Comparison of ENCODE assay signal across 22 cellular contexts in genomic region chr21:20729376-20729775, GRCh38.
DNase-seq lines count a peak whose midpoint lies in the region; ATAC-seq and TF ChIP-seq lines count a peak whose summit lies in the region.
"Had no signal": no experiment of that assay in that cellular context is flagged by ENCODE, and none has a peak within 500 bp of the region (broad histone marks: within the 10 kb centered on the region; RNA-seq: fewer than 3 reads in every experiment).

No MANE protein-coding gene starts in this region.

- no peak overlapping the region for H4K8ac ChIP-seq in neuronal stem cell (ENCODE audit: low read depth, low read length)

- H2BK12ac ChIP-seq in neuronal stem cell (ENCODE audit: low read length): no peak overlapping the region

- no peak overlapping the region for H2BK15ac ChIP-seq in neuronal stem cell (ENCODE audit: low read length)

- H3K27me3 ChIP-seq in SJCRH30 (no peaks in the 10 kb centered on the region), neuronal stem cell (ENCODE audit: control insufficient read depth in 3 of 3, insufficient read depth in 3 of 3, low read depth in 1 of 3, low read length in 3 of 3) (no peaks in the 10 kb centered on the region)
- H3K27me3 ChIP-seq: BLaER1, SJSA1 had no signal

- no peaks in the 10 kb centered on the region for H3K36me3 ChIP-seq in SJCRH30
- H3K36me3 ChIP-seq in neuronal stem cell (replicated peaks in 1 of 2; ENCODE audit: control insufficient read depth in 2 of 2, insufficient read depth in 2 of 2, low read length in 2 of 2): no peaks in the 10 kb centered on the region
- H3K36me3 ChIP-seq: BLaER1, SJSA1 had no signal

- H2AFZ ChIP-seq in neuronal stem cell (ENCODE audit: low read length): peak overlapping the region; percentile 23

- H3K4me3 ChIP-seq in SJCRH30: no peak overlapping the region
- no peak overlapping the region for H3K4me3 ChIP-seq in choroid plexus epithelial cell (ENCODE audit: low read depth, low read length)
- no peak overlapping the region for H3K4me3 ChIP-seq in neuronal stem cell (ENCODE audit: low read length in 2 of 2)
- H3K4me3 ChIP-seq: BLaER1, K562, SJSA1 had no signal

- H3K27ac ChIP-seq in SJCRH30: peak overlapping the region; percentile 53
- no peak overlapping the region for H3K27ac ChIP-seq in neuronal stem cell (replicated peaks; ENCODE audit: low read length)
- H3K27ac ChIP-seq: BLaER1, SJSA1 had no signal

- no peak overlapping the region for H3K14ac ChIP-seq in neuronal stem cell (ENCODE audit: low read length)

- H3K4ac ChIP-seq in neuronal stem cell (ENCODE audit: low read length): no peak overlapping the region

- no peak overlapping the region for H3K4me2 ChIP-seq in neuronal stem cell (ENCODE audit: insufficient read depth, low read length, poor library complexity, severe bottlenecking)

- H3K4me1 ChIP-seq in SJCRH30: peaks cover 33% of the 10 kb centered on the region
- peaks cover 0 to 2% of the 10 kb centered on the region in 2 donors for H3K4me1 ChIP-seq in neuronal stem cell (ENCODE audit: control insufficient read depth in 2 of 2, insufficient read depth in 1 of 2, low read depth in 1 of 2, low read length in 2 of 2)
- H3K4me1 ChIP-seq: SJSA1 had no signal

- H3K9me3 ChIP-seq in SJCRH30 (replicated peaks): no peaks in the 10 kb centered on the region
- H3K9me3 ChIP-seq in neuronal stem cell (replicated peaks in 1 of 2; ENCODE audit: control insufficient read depth in 2 of 2, insufficient read depth in 1 of 2, low read depth in 1 of 2, low read length in 2 of 2): no peaks in the 10 kb centered on the region
- H3K9me3 ChIP-seq: BLaER1, SJSA1 had no signal

- no peak overlapping the region for H2AK5ac ChIP-seq in neuronal stem cell (ENCODE audit: low read depth, low read length)

- H2BK120ac ChIP-seq in neuronal stem cell (ENCODE audit: low read depth, low read length): no peak overlapping the region

- H2BK5ac ChIP-seq in neuronal stem cell (ENCODE audit: low read length): no peak overlapping the region

- no peaks in the 10 kb centered on the region for H3K79me1 ChIP-seq in neuronal stem cell (ENCODE audit: low read depth, low read length)

- no peak overlapping the region for H3K18ac ChIP-seq in neuronal stem cell (ENCODE audit: low read length)

- H3K9ac ChIP-seq in neuronal stem cell (ENCODE audit: low read depth, low read length, poor library complexity): no peak overlapping the region
- H3K9ac ChIP-seq: BLaER1 had no signal

- WGBS in neuronal stem cell (ENCODE audit: extremely low coverage in 2 of 2, insufficient read length in 2 of 2, insufficient replicate concordance in 1 of 2), 2 donors: no CpG with 5 or more reads among the region's 2 CpGs

- no peak overlapping the region for H4K91ac ChIP-seq in neuronal stem cell (ENCODE audit: low read depth, low read length, poor library complexity)

- ATAC-seq in GM21367 (IDR thresholded peaks at IDR 0.05; ENCODE audit: unreplicated experiment): no peak
- ATAC-seq: HepG2, K562 had no signal

- DNase-seq in HT1080 (ENCODE audit: low read depth) (peak; percentile 24), SJCRH30 (peak in 1 of 2 experiments; percentile 21), choroid plexus epithelial cell (ENCODE audit: low read depth) (peak; percentile 80), neuronal stem cell (ENCODE audit: low spot score) (no peak), NCI-H187 (lab: John Stamatoyannopoulos, UW) (no peak), GM20000 (ENCODE audit: low spot score) (no peak)
- DNase-seq in activated CD4-positive, alpha-beta T cell treated with anti-CD3 and anti-CD28 coated beads for 4 hours: no peak
- DNase-seq: CD4-positive, alpha-beta T cell; COR-L47; DMS 273 treated with DMSO at 0.1 percent for 48 hours; DMS79 treated with DMSO at 0.1 percent for 48 hours; GOT3; MM.1S; NCI-H1048; NCI-H1417 treated with DMSO at 0.1 percent for 48 hours; NCI-H1930; NCI-H510A had no signal

- TF ChIP-seq CTCF in choroid plexus epithelial cell (conservative IDR thresholded peaks at IDR 0.05; ENCODE audit: low read depth, low read length): no peak
- no peak for TF ChIP-seq CTCF in GM20000 (IDR thresholded peaks at IDR 0.05; ENCODE audit: extremely low read depth, missing control alignments)

- no peak overlapping the region for H3K23ac ChIP-seq in neuronal stem cell (ENCODE audit: low read depth, low read length, poor library complexity)

Comparison
In these comparisons a context has a peak if more than half of its experiments do, and no peak if none do; other contexts are left out.
1. DNase-seq: peak in HT1080 (single experiment) and choroid plexus epithelial cell (single experiment); none in neuronal stem cell (single experiment), activated CD4-positive, alpha-beta T cell treated with anti-CD3 and anti-CD28 coated beads for 4 hours (0 of 2), NCI-H187 (0 of 2) and GM20000 (single experiment).